15 cellular contexts compared by ENCODE assay signal in the genomic region with DNA sequence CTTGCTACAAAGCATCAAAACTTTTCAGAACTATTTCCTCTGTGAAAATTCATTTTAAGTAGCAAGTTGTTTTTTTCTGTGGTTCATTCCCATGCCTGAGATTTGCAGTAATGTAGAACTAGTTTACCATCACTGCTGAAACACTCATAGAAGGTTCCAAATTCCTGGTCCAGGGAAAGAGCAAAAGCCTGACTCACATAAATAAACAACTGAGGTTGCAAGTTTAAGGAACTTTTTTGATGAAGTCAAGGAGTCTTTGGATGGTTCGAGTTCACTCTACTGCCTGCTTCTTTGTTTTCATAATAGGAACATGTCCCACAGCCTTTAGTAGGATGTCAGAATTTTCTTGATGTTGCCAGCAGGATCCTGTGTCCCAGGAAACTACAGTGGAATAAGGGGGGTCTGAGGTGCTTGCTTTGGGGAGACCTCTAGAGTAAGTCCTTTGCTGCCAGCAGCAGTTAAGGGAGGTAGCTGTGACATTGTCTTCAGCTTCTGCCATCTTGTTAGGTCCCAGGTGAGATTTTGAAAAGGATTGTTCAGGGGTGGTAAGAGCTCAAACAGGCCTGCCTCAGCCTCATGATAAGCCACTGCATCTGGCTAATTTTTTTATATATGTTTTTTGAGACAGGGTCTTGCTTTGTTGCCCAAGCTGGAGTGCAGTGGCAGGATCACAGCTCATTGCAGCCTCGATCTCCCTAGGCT. TPM values are rescaled to one million over a fixed set of nuclear protein-coding genes. Genes with fewer than 3 reads are reported as not detected.
DNase-seq lines count a peak whose midpoint lies in the region; ATAC-seq and TF ChIP-seq lines count a peak whose summit lies in the region.
"Had no signal": no experiment of that assay in that cellular context is flagged by ENCODE, and none has a peak within 500 bp of the region (broad histone marks: within the 10 kb centered on the region; RNA-seq: fewer than 3 reads in every experiment).

No MANE protein-coding gene starts in this region.

- H3K4me1 ChIP-seq in left ventricle myocardium inferior = peaks cover 65% of the 10 kb centered on the region
- peaks cover 0 to 23% of the 10 kb centered on the region in 2 donors for H3K4me1 ChIP-seq in left lung

- intact Hi-C loops in left ventricle myocardium inferior (cut with micrococcal nuclease) (loop anchor here (5.0 kb wide), 1 partner anchor 42 kb away; the partner anchor contains the start of gene ACSL3), left ventricle myocardium superior (cut with micrococcal nuclease) (loop anchor here (5.0 kb wide), 2 partner anchors 42 to 197 kb away; partner anchors contain the start of gene ACSL3), left lung (cut with DNase I) (loop anchor here in 1 of 2 donors (5.0 kb wide), 1 partner anchor 197 kb away; no protein-coding TSS in a partner anchor)

- H3K4me3 ChIP-seq in left ventricle myocardium inferior = no peak overlapping the region
- no peak overlapping the region for H3K4me3 ChIP-seq in left lung
- H3K4me3 ChIP-seq: suprapubic skin had no signal

- DNase-seq in left ventricle myocardium inferior = no peak
- no peak for DNase-seq in left ventricle myocardium superior
- no peak for DNase-seq in caudate nucleus (lab: John Stamatoyannopoulos, UW)
- DNase-seq in left lung = no peak
- DNase-seq in SK-N-DZ (ENCODE audit: low spot score) = no peak
- DNase-seq: activated naive CD8-positive, alpha-beta T cell treated with anti-CD3 and anti-CD28 coated beads, Interleukin-2, amount 50 U/mL, for 24 hours; NCI-H146; NCI-H69; right cardiac atrium; Right ventricle myocardium superior had no signal

- peaks cover 10% of the 10 kb centered on the region for H3K36me3 ChIP-seq in left ventricle myocardium inferior
- peaks cover 0 to 9% of the 10 kb centered on the region in 2 donors for H3K36me3 ChIP-seq in left lung

- no peak for TF ChIP-seq CTCF in left ventricle myocardium inferior (IDR thresholded peaks at IDR 0.05; ENCODE audit: borderline replicate concordance)
- TF ChIP-seq CTCF in left lung (IDR thresholded peaks at IDR 0.05) = no peak

- ATAC-seq in left ventricle myocardium superior (no peak), left lung (peak; percentile 64), GM18873 (IDR thresholded peaks at IDR 0.05; ENCODE audit: low FRiP score, unreplicated experiment) (no peak), GM18511 (IDR thresholded peaks at IDR 0.05; ENCODE audit: unreplicated experiment) (no peak), HG03521 (IDR thresholded peaks at IDR 0.05; ENCODE audit: unreplicated experiment) (no peak)
- ATAC-seq: activated naive CD8-positive, alpha-beta T cell treated with anti-CD3 and anti-CD28 coated beads, Interleukin-2, amount 50 U/mL, for 24 hours; right cardiac atrium had no signal

- no peaks in the 10 kb centered on the region for H3K9me3 ChIP-seq in left ventricle myocardium inferior (replicated peaks)
- no peaks in the 10 kb centered on the region for H3K9me3 ChIP-seq in left lung
- H3K9me3 ChIP-seq: suprapubic skin had no signal

- H3K27ac ChIP-seq in left ventricle myocardium inferior (replicated peaks) = peak overlapping the region; percentile 1
- H3K27ac ChIP-seq in caudate nucleus (ENCODE audit: low read depth, low read length) = peak overlapping the region; percentile 33
- peak overlapping the region in 1 of 2 donors; percentile 55 for H3K27ac ChIP-seq in left lung
- H3K27ac ChIP-seq: epithelial cell of prostate, suprapubic skin had no signal

- H3K27me3 ChIP-seq in left ventricle myocardium inferior (ENCODE audit: low read depth) = no peaks in the 10 kb centered on the region
- no peaks in the 10 kb centered on the region for H3K27me3 ChIP-seq in left lung
- H3K27me3 ChIP-seq: suprapubic skin had no signal

RNA-seq across cellular contexts. Expression of gene ACSL3, which starts 43.9 kb away (rescaled TPM):
- total RNA-seq in left ventricle myocardium inferior (50.1 TPM), left ventricle myocardium superior (48.8 TPM), left lung (100 to 1,000 TPM in 1 of 2 donors, 10 to 100 TPM in 1; 92.5 to 102 TPM)
- polyA plus RNA-seq in SK-N-DZ (2014; cell fraction: cytosol; rRNA removed) = 49.5 and 52.5 TPM in 2 replicates
- 28.1 and 29.8 TPM in 2 replicates for polyA plus RNA-seq in SK-N-DZ (2014; cell fraction: nucleus; rRNA removed)
